ENCODE assay signal across 12 cellular contexts in genomic region chr3:9901967-9902366, GRCh38. TPM values are rescaled to one million over a fixed set of nuclear protein-coding genes. Genes with fewer than 3 reads are reported as not detected.
DNase-seq lines count a peak whose midpoint lies in the region; ATAC-seq and TF ChIP-seq lines count a peak whose summit lies in the region.
"Had no signal": no experiment of that assay in that cellular context is flagged by ENCODE, and none has a peak within 500 bp of the region (broad histone marks: within the 10 kb centered on the region; RNA-seq: fewer than 3 reads in every experiment).

No MANE protein-coding gene starts in this region.

- no peak for TF ChIP-seq POLR2A in erythroblast (IDR thresholded peaks at IDR 0.05; ENCODE audit: low read length)

- intact Hi-C loops in CD8-positive, alpha-beta T cell (cut with DNase I, micrococcal nuclease) = loop anchor here in 1 of 2 experiments (1.0 kb wide), 1 partner anchor 12 kb away; the partner anchor contains the start of gene JAGN1

- TF ChIP-seq CTCF in CD8-positive, alpha-beta T cell (IDR thresholded peaks at IDR 0.05) = no peak

- no peak overlapping the region for H3K27ac ChIP-seq in CD8-positive, alpha-beta T cell (ENCODE audit: low read depth, low read length)

- peak in 2 of 7 experiments; percentile 18 to 20 for DNase-seq in CD8-positive, alpha-beta T cell
- DNase-seq in NCI-H226 (peak; percentile 48), erythroblast (lab: John Stamatoyannopoulos, UW) (no peak), hepatic stellate cell (ENCODE audit: low spot score) (no peak), SIG-M5 (lab: John Stamatoyannopoulos, UW) (no peak)
- DNase-seq in activated naive CD8-positive, alpha-beta T cell treated with anti-CD3 and anti-CD28 coated beads for 36 hours = peak; percentile 26
- DNase-seq in naive thymus-derived CD8-positive, alpha-beta T cell = no peak
- DNase-seq: glutamatergic neuron, NCI-H446 had no signal

- no peaks in the 10 kb centered on the region for H3K9me3 Mint-ChIP-seq in CD8-positive, alpha-beta T cell
- no peaks in the 10 kb centered on the region for H3K9me3 Mint-ChIP-seq in activated naive CD8-positive, alpha-beta T cell treated with anti-CD3 and anti-CD28 coated beads for 36 hours
- no peaks in the 10 kb centered on the region for H3K9me3 Mint-ChIP-seq in naive thymus-derived CD8-positive, alpha-beta T cell
- H3K9me3 Mint-ChIP-seq: H9 had no signal

- H3K4me3 Mint-ChIP-seq in CD8-positive, alpha-beta T cell = peak overlapping the region; percentile 66
- H3K4me3 Mint-ChIP-seq in activated naive CD8-positive, alpha-beta T cell treated with anti-CD3 and anti-CD28 coated beads for 36 hours = peak overlapping the region; percentile 60
- peak overlapping the region in 7 of 10 donors; percentile 44 to 74 (median 62) for H3K4me3 Mint-ChIP-seq in naive thymus-derived CD8-positive, alpha-beta T cell
- H3K4me3 Mint-ChIP-seq: H9 had no signal

- H3K27me3 ChIP-seq in CD8-positive, alpha-beta T cell (ENCODE audit: insufficient read depth, low read length) = no peaks in the 10 kb centered on the region

- no peaks in the 10 kb centered on the region for H3K36me3 ChIP-seq in CD8-positive, alpha-beta T cell (ENCODE audit: insufficient read depth, low read length)

- H3K9me3 ChIP-seq in CD8-positive, alpha-beta T cell (ENCODE audit: low read length) = no peaks in the 10 kb centered on the region

- CTCF ChIA-PET in CD8-positive, alpha-beta T cell (lab: Charles Lee) = interaction anchor here (0.9 kb wide), 1 partner anchor 18 kb away, joined by 3 read pairs; no protein-coding TSS in a partner anchor

- peaks cover 23% of the 10 kb centered on the region for H3K4me1 ChIP-seq in CD8-positive, alpha-beta T cell (ENCODE audit: insufficient read depth, low read length)

- H3K4me3 ChIP-seq in CD8-positive, alpha-beta T cell (ENCODE audit: low read depth, low read length) = no peak overlapping the region

- H3K27me3 Mint-ChIP-seq in CD8-positive, alpha-beta T cell (ENCODE audit: low read depth) = no peaks in the 10 kb centered on the region
- H3K27me3 Mint-ChIP-seq in activated naive CD8-positive, alpha-beta T cell treated with anti-CD3 and anti-CD28 coated beads for 36 hours = no peaks in the 10 kb centered on the region
- H3K27me3 Mint-ChIP-seq in naive thymus-derived CD8-positive, alpha-beta T cell = peaks cover 0 to 1% (median 0%) of the 10 kb centered on the region in 5 donors

- POLR2A ChIA-PET in CD8-positive, alpha-beta T cell (lab: Charles Lee) = interaction anchor here (0.8 to 1.9 kb wide), 3 partner anchors 9 to 109 kb away, joined by 3 to 7 read pairs (median 5); partner anchors contain the start of genes ARPC4, CRELD1 and TADA3
- POLR2A ChIA-PET in naive thymus-derived CD8-positive, alpha-beta T cell (lab: Charles Lee) = interaction anchor here (0.5 to 3.9 kb wide), 5 partner anchors 11 to 169 kb away, joined by 3 to 23 read pairs (median 4); partner anchors contain the start of gene JAGN1

- H3K27ac Mint-ChIP-seq in CD8-positive, alpha-beta T cell = peak overlapping the region; percentile 66
- peak overlapping the region; percentile 56 for H3K27ac Mint-ChIP-seq in activated naive CD8-positive, alpha-beta T cell treated with anti-CD3 and anti-CD28 coated beads for 36 hours
- H3K27ac Mint-ChIP-seq in naive thymus-derived CD8-positive, alpha-beta T cell = peak overlapping the region in 7 of 10 donors; percentile 13 to 86 (median 63)

- peaks cover 24% of the 10 kb centered on the region for H3K4me1 Mint-ChIP-seq in CD8-positive, alpha-beta T cell (ENCODE audit: low read depth)
- peaks cover 37% of the 10 kb centered on the region for H3K4me1 Mint-ChIP-seq in activated naive CD8-positive, alpha-beta T cell treated with anti-CD3 and anti-CD28 coated beads for 36 hours
- H3K4me1 Mint-ChIP-seq in naive thymus-derived CD8-positive, alpha-beta T cell = peaks cover 14 to 41% (median 33%) of the 10 kb centered on the region in 4 donors

- H3K36me3 Mint-ChIP-seq in CD8-positive, alpha-beta T cell = no peaks in the 10 kb centered on the region
- H3K36me3 Mint-ChIP-seq in activated naive CD8-positive, alpha-beta T cell treated with anti-CD3 and anti-CD28 coated beads for 36 hours = no peaks in the 10 kb centered on the region
- H3K36me3 Mint-ChIP-seq in naive thymus-derived CD8-positive, alpha-beta T cell = no peaks in the 10 kb centered on the region

- peak; percentile 43 for ATAC-seq in CD8-positive, alpha-beta T cell
- ATAC-seq in naive thymus-derived CD8-positive, alpha-beta T cell = peak; percentile 51 to 62
- no peak for ATAC-seq in GM18873 (IDR thresholded peaks at IDR 0.05; ENCODE audit: low FRiP score, unreplicated experiment)

RNA-seq across cellular contexts. Expression of gene IL17RE, which starts 0.7 kb away (rescaled TPM):
- total RNA-seq in CD8-positive, alpha-beta T cell = 1 to 10 TPM; 2.5 to 3.1 TPM
- total RNA-seq in activated naive CD8-positive, alpha-beta T cell treated with anti-CD3 and anti-CD28 coated beads for 36 hours = 1 to 10 TPM; 1.2 to 1.8 TPM
- 1 to 10 TPM in 1 of 2 experiments, under 1 TPM in 1; 0.88 to 1.3 TPM for total RNA-seq in naive thymus-derived CD8-positive, alpha-beta T cell
- polyA plus RNA-seq in naive thymus-derived CD8-positive, alpha-beta T cell = under 1 TPM in 2 of 3 donors, not detected in 1; 0.16 to 0.64 TPM

RNA-seq across cellular contexts. Expression of gene JAGN1, which starts 11.6 kb away (rescaled TPM):
- total RNA-seq in CD8-positive, alpha-beta T cell = 10 to 100 TPM; 13.4 to 14.5 TPM
- 10 to 100 TPM; 49.0 to 49.2 TPM for total RNA-seq in activated naive CD8-positive, alpha-beta T cell treated with anti-CD3 and anti-CD28 coated beads for 36 hours
- total RNA-seq in naive thymus-derived CD8-positive, alpha-beta T cell = 10 to 100 TPM; 38.0 to 40.4 TPM
- 10 to 100 TPM; 38.4 to 48.5 (median 39.8) TPM for polyA plus RNA-seq in naive thymus-derived CD8-positive, alpha-beta T cell

RNA-seq across cellular contexts. Expression of gene IL17RC, which starts 14.9 kb away (rescaled TPM):
- under 1 TPM; 0.71 to 0.83 TPM for total RNA-seq in CD8-positive, alpha-beta T cell
- total RNA-seq in activated naive CD8-positive, alpha-beta T cell treated with anti-CD3 and anti-CD28 coated beads for 36 hours = under 1 TPM; 0.36 to 0.60 TPM
- total RNA-seq in naive thymus-derived CD8-positive, alpha-beta T cell = under 1 TPM; 0.39 to 0.66 TPM
- polyA plus RNA-seq in naive thymus-derived CD8-positive, alpha-beta T cell = 10 to 100 TPM in 1 of 3 donors, 1 to 10 TPM in 2; 9.5 to 10.0 (median 9.8) TPM

RNA-seq across cellular contexts. Expression of gene CIDEC, which starts 21.9 kb away (rescaled TPM):
- not detected for total RNA-seq in CD8-positive, alpha-beta T cell
- total RNA-seq in activated naive CD8-positive, alpha-beta T cell treated with anti-CD3 and anti-CD28 coated beads for 36 hours = under 1 TPM in 1 of 2 experiments, not detected in 1; 0.18 TPM
- under 1 TPM in 1 of 2 experiments, not detected in 1; 0.31 TPM for total RNA-seq in naive thymus-derived CD8-positive, alpha-beta T cell
- polyA plus RNA-seq in naive thymus-derived CD8-positive, alpha-beta T cell = under 1 TPM in 1 of 3 donors, not detected in 2; 0.26 TPM
- total RNA-seq: bronchial epithelial cell, H9 had no signal

RNA-seq across cellular contexts. Expression of gene CRELD1, which starts 31.7 kb away (rescaled TPM):
- 10 to 100 TPM in 1 of 2 experiments, 1 to 10 TPM in 1; 6.3 to 10.7 TPM for total RNA-seq in CD8-positive, alpha-beta T cell
- 1 to 10 TPM; 7.9 to 10.0 TPM for total RNA-seq in activated naive CD8-positive, alpha-beta T cell treated with anti-CD3 and anti-CD28 coated beads for 36 hours
- total RNA-seq in naive thymus-derived CD8-positive, alpha-beta T cell = 10 to 100 TPM; 53.4 to 58.3 TPM
- polyA plus RNA-seq in naive thymus-derived CD8-positive, alpha-beta T cell = 10 to 100 TPM; 25.5 to 33.3 (median 29.2) TPM

Comparison
In these comparisons a context has a peak if more than half of its experiments do, and no peak if none do; other contexts are left out.
1. DNase-seq: peak in NCI-H226 (single experiment) and activated naive CD8-positive, alpha-beta T cell treated with anti-CD3 and anti-CD28 coated beads for 36 hours (single experiment); none in naive thymus-derived CD8-positive, alpha-beta T cell (0 of 10), erythroblast (0 of 2), hepatic stellate cell (single experiment) and SIG-M5 (single experiment).
2. Peak in every context shown above with its lines, with median percentiles within 50 percentile points of each other: H3K27ac Mint-ChIP-seq and H3K4me3 Mint-ChIP-seq.